Comparison of ENCODE assay signal across 8 cellular contexts in genomic region chr11:95147364-95147905, GRCh38. TPM values are rescaled to one million over a fixed set of nuclear protein-coding genes. Genes with fewer than 3 reads are reported as not detected.
DNase-seq lines count a peak whose midpoint lies in the region; ATAC-seq and TF ChIP-seq lines count a peak whose summit lies in the region.

No MANE protein-coding gene starts in this region.

- H4K8ac ChIP-seq in trophoblast cell (ENCODE audit: low read depth, low read length), result no peak overlapping the region

- no peak overlapping the region for H3K14ac ChIP-seq in trophoblast cell (ENCODE audit: low read length)

- no peak overlapping the region for H3K4me2 ChIP-seq in trophoblast cell (ENCODE audit: low read length)

- no peak overlapping the region for H4K12ac ChIP-seq in trophoblast cell (ENCODE audit: low read depth, low read length)

- no peak overlapping the region for H3K4ac ChIP-seq in trophoblast cell (ENCODE audit: low read depth, low read length)

- H2AK5ac ChIP-seq in trophoblast cell (ENCODE audit: low read length), result no peak overlapping the region

- TF ChIP-seq CTCF in prostate gland (IDR thresholded peaks at IDR 0.05), result no peak
- no peak for TF ChIP-seq CTCF in heart right ventricle (IDR thresholded peaks at IDR 0.05)

- peak overlapping the region; percentile 62 for H3K27ac ChIP-seq in trophoblast cell (ENCODE audit: low read depth, low read length)
- H3K27ac ChIP-seq in prostate gland, result peak overlapping the region in 1 of 2 donors; percentile 7
- peak overlapping the region in 1 of 10 donors; percentile 41 for H3K27ac ChIP-seq in heart right ventricle

- intact Hi-C loops in prostate gland (cut with DNase I) (no loop called here), heart right ventricle (cut with DNase I) (loop anchor here in 8 of 10 donors (5.0 to 10.0 kb wide), 6 partner anchors 35 to 523 kb away; partner anchors contain the start of genes CWC15 (in 2 of the 8), KDM4D (in 2 of the 8) and SRSF8 (in 1 of the 8))

- H3K9me3 ChIP-seq in trophoblast cell (ENCODE audit: insufficient read depth, low read depth, low read length), result no peaks in the 10 kb centered on the region
- no peaks in the 10 kb centered on the region for H3K9me3 ChIP-seq in prostate gland
- no peaks in the 10 kb centered on the region for H3K9me3 ChIP-seq in heart right ventricle

- H2BK120ac ChIP-seq in trophoblast cell (ENCODE audit: insufficient read depth, low read length, poor library complexity), result no peak overlapping the region

- H3K4me1 ChIP-seq in trophoblast cell (ENCODE audit: control insufficient read depth in 1 of 2, insufficient read depth in 2 of 2, low read length in 2 of 2) (peaks cover 17 to 22% of the 10 kb centered on the region in 2 experiments), prostate gland (replicated peaks) (no peaks in the 10 kb centered on the region), heart right ventricle (peaks cover 0 to 54% (median 13%) of the 10 kb centered on the region in 9 donors)

- H3K79me1 ChIP-seq in trophoblast cell (ENCODE audit: low read length), result peaks cover 29% of the 10 kb centered on the region

- H2AFZ ChIP-seq in trophoblast cell (ENCODE audit: insufficient read depth, low read length, poor library complexity), result no peak overlapping the region

- no peak for ATAC-seq in heart right ventricle

- H3K36me3 ChIP-seq in trophoblast cell (ENCODE audit: control insufficient read depth in 1 of 2, insufficient read depth in 2 of 2, low read length in 2 of 2) (no peaks in the 10 kb centered on the region), prostate gland (no peaks in the 10 kb centered on the region), heart right ventricle (no peaks in the 10 kb centered on the region)

- H2BK5ac ChIP-seq in trophoblast cell (ENCODE audit: low read depth, low read length, poor library complexity), result no peak overlapping the region

- H4K91ac ChIP-seq in trophoblast cell (ENCODE audit: low read depth, low read length), result no peak overlapping the region

- no peak overlapping the region for H3K9ac ChIP-seq in trophoblast cell (ENCODE audit: low read length)

- DNase-seq in Daoy (ENCODE audit: low read depth), result peak; percentile 82
- peak; percentile 45 for DNase-seq in NCI-H69 (lab: John Stamatoyannopoulos, UW)
- peak; percentile 52 for DNase-seq in epidermal melanocyte (ENCODE audit: insufficient read length, low spot score)
- peak; percentile 30 to 63 for DNase-seq in trophoblast cell
- DNase-seq in stimulated activated CD4-positive, alpha-beta T cell treated with anti-CD3 and anti-CD28 coated beads, Interleukin-2, amount 100 ng/mL, for 24 hours, result no peak
- no peak for DNase-seq in cerebellar nuclear complex (lab: John Stamatoyannopoulos, UW)
- DNase-seq in prostate gland (ENCODE audit: low spot score), result no peak
- DNase-seq in heart right ventricle, result no peak

- peak overlapping the region; percentile 67 for H2BK12ac ChIP-seq in trophoblast cell (ENCODE audit: low read length)

- H3K18ac ChIP-seq in trophoblast cell (ENCODE audit: low read length), result no peak overlapping the region

- no peak overlapping the region for H3K23ac ChIP-seq in trophoblast cell (ENCODE audit: low read length)

- no CpG with 5 or more reads among the region's 4 CpGs for WGBS in trophoblast cell (ENCODE audit: extremely low coverage, insufficient coverage, insufficient read length)
- 29% methylated on average over 4 of the region's 4 CpGs for WGBS in prostate gland
- WGBS in heart right ventricle, 2 donors, result 34 to 41% methylated on average over 4 of the region's 4 CpGs

- no peak for TF ChIP-seq POLR2A in prostate gland (IDR thresholded peaks at IDR 0.05)

- no peak overlapping the region for H3K4me3 ChIP-seq in trophoblast cell (ENCODE audit: low read depth, low read length)
- no peak overlapping the region for H3K4me3 ChIP-seq in prostate gland
- H3K4me3 ChIP-seq in heart right ventricle, result no peak overlapping the region

- peaks cover 10% of the 10 kb centered on the region for H3K79me2 ChIP-seq in trophoblast cell (ENCODE audit: control insufficient read depth, insufficient read depth, low read length, poor library complexity)

- H3K27me3 ChIP-seq in trophoblast cell (ENCODE audit: insufficient read depth, low read length) (no peaks in the 10 kb centered on the region), prostate gland (replicated peaks; ENCODE audit: insufficient read depth) (no peaks in the 10 kb centered on the region), heart right ventricle (no peaks in the 10 kb centered on the region)

RNA-seq across cellular contexts. Expression of gene ENDOD1, which starts 57.8 kb away (rescaled TPM):
- total RNA-seq in Daoy (2014; rRNA removed; shearing (Covaris generic)), result 13.6 and 16.2 TPM in 2 replicates
- 24.8 and 25.3 TPM in 2 replicates for polyA plus RNA-seq in trophoblast cell (2013)
- total RNA-seq in prostate gland, result 10 to 100 TPM; 49.6 to 79.8 TPM
- 10 to 100 TPM in 7 of 10 donors, 1 to 10 TPM in 3; 7.4 to 15.0 (median 12.3) TPM for total RNA-seq in heart right ventricle
- 1 to 10 TPM; 3.7 to 9.9 TPM for polyA plus RNA-seq in heart right ventricle

Comparison
In these comparisons a context has a peak if more than half of its experiments do, and no peak if none do; other contexts are left out.
1. DNase-seq: peak in Daoy (single experiment), NCI-H69 (single experiment), epidermal melanocyte (single experiment) and trophoblast cell (2 of 2); none in stimulated activated CD4-positive, alpha-beta T cell treated with anti-CD3 and anti-CD28 coated beads, Interleukin-2, amount 100 ng/mL, for 24 hours (0 of 2), cerebellar nuclear complex (0 of 2), prostate gland (single experiment) and heart right ventricle (0 of 2).